ENCODE assay signal across 27 cellular contexts in the genomic region with DNA sequence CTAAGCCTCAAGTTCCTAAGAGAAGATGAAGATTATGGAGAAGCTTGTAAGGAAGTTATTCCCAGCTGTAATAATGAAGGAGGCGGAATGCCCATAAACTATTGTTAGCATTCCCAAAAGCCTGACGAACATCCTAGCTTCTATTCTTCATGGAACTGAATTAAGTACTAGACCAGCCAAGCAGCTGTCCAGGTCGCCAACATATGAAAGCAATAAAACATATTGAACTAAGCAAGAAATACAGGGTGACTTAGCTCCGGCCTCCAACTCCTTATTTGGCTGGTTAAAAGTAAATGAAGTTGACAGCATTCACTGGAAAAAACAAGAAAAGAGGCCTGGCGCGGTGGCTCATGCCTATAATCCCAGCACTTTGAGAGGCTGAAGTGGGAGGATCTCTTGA.
A peak's percentile ranks its signal among the peaks of the same experiment; 100 is the strongest.
DNase-seq lines count a peak whose midpoint lies in the region; ATAC-seq, FAIRE-seq and TF ChIP-seq lines count a peak whose summit lies in the region.
"Had no signal": no experiment of that assay in that cellular context is flagged by ENCODE, and none has a peak within 500 bp of the region (broad histone marks: within the 10 kb centered on the region; RNA-seq: fewer than 3 reads in every experiment).

No MANE protein-coding gene starts in this region.

- TF ChIP-seq EP300 in gastroesophageal sphincter (IDR thresholded peaks at IDR 0.05), result no peak

- H3K9ac ChIP-seq in BLaER1 (no peak overlapping the region), stomach smooth muscle (ENCODE audit: low read length in 2 of 2) (no peak overlapping the region)

- H3K4me1 Mint-ChIP-seq in immature natural killer cell, result no peaks in the 10 kb centered on the region
- H3K4me1 Mint-ChIP-seq: activated CD4-positive, alpha-beta T cell treated with anti-CD3 and anti-CD28 coated beads, Interleukin-2, amount 10 ng/mL, durations not matched to agents 24 days and 14 days; CD4-positive, CD25-positive, alpha-beta regulatory T cell had no signal

- H3K36me3 Mint-ChIP-seq in immature natural killer cell, result no peaks in the 10 kb centered on the region
- H3K36me3 Mint-ChIP-seq: CD4-positive, CD25-positive, alpha-beta regulatory T cell had no signal

- no peaks in the 10 kb centered on the region for H3K9me3 Mint-ChIP-seq in immature natural killer cell
- H3K9me3 Mint-ChIP-seq: activated CD4-positive, alpha-beta T cell treated with anti-CD3 and anti-CD28 coated beads, Interleukin-2, amount 10 ng/mL, durations not matched to agents 24 days and 14 days had no signal

- intact Hi-C loops in ascending aorta (cut with DNase I), result no loop called here

- H3K9me3 ChIP-seq in BLaER1 (no peaks in the 10 kb centered on the region), gastroesophageal sphincter (no peaks in the 10 kb centered on the region), stomach smooth muscle (ENCODE audit: control insufficient read depth in 2 of 2, low read length in 2 of 2) (peaks cover 0 to 4% of the 10 kb centered on the region in 2 donors), ascending aorta (no peaks in the 10 kb centered on the region)
- H3K9me3 ChIP-seq: testis had no signal

- FAIRE-seq in HTR-8/SVneo (lab: Jason Lieb, UNC), result no peak
- FAIRE-seq: GM12892, K562 had no signal

- H3K4me2 ChIP-seq in BLaER1, result peak overlapping the region; percentile 53

- no peak overlapping the region for H3K27ac Mint-ChIP-seq in immature natural killer cell
- H3K27ac Mint-ChIP-seq: activated CD4-positive, alpha-beta T cell treated with anti-CD3 and anti-CD28 coated beads, Interleukin-2, amount 10 ng/mL, durations not matched to agents 24 days and 14 days; CD4-positive, CD25-positive, alpha-beta regulatory T cell; H9 had no signal

- H3K36me3 ChIP-seq in BLaER1 (no peaks in the 10 kb centered on the region), gastroesophageal sphincter (no peaks in the 10 kb centered on the region), stomach smooth muscle (ENCODE audit: control insufficient read depth in 2 of 2, insufficient read depth in 2 of 2, low read length in 2 of 2) (no peaks in the 10 kb centered on the region), ascending aorta (no peaks in the 10 kb centered on the region)
- H3K36me3 ChIP-seq: heart left ventricle, WERI-Rb-1 had no signal

- no peak for TF ChIP-seq POLR2A in gastroesophageal sphincter (IDR thresholded peaks at IDR 0.05)

- peaks cover 14% of the 10 kb centered on the region for H3K4me1 ChIP-seq in BLaER1
- H3K4me1 ChIP-seq in gastroesophageal sphincter, result peaks cover 0 to 25% (median 0%) of the 10 kb centered on the region in 3 donors
- peaks cover 19% of the 10 kb centered on the region for H3K4me1 ChIP-seq in stomach smooth muscle (ENCODE audit: control insufficient read depth, insufficient read depth, low read length)
- H3K4me1 ChIP-seq in ascending aorta, result no peaks in the 10 kb centered on the region
- H3K4me1 ChIP-seq: heart left ventricle, testis had no signal

- H3K27me3 Mint-ChIP-seq in immature natural killer cell (ENCODE audit: low read depth in 3 of 3), result peaks cover under 1 to 2% (median 2%) of the 10 kb centered on the region in 3 donors

- no peaks in the 10 kb centered on the region for H3K27me3 ChIP-seq in BLaER1
- H3K27me3 ChIP-seq in gastroesophageal sphincter, result no peaks in the 10 kb centered on the region
- no peaks in the 10 kb centered on the region for H3K27me3 ChIP-seq in stomach smooth muscle (ENCODE audit: control insufficient read depth in 1 of 2, insufficient read depth in 2 of 2, low read length in 2 of 2)
- no peaks in the 10 kb centered on the region for H3K27me3 ChIP-seq in ascending aorta
- H3K27me3 ChIP-seq: heart left ventricle, testis had no signal

- no peak for ATAC-seq in gastroesophageal sphincter
- ATAC-seq: heart left ventricle, K562, Panc1 had no signal

- 45 to 74% methylated on average over 3 to 6 of the region's 6 CpGs for WGBS in gastroesophageal sphincter (ENCODE audit: low coverage in 1 of 2), 2 donors

- H3K27ac ChIP-seq in BLaER1, result no peak overlapping the region
- peak overlapping the region; percentile 29 to 78 (median 51) for H3K27ac ChIP-seq in gastroesophageal sphincter
- H3K27ac ChIP-seq in stomach smooth muscle (ENCODE audit: low read length), result peak overlapping the region; percentile 55
- H3K27ac ChIP-seq in ascending aorta, result no peak overlapping the region
- H3K27ac ChIP-seq: testis, WERI-Rb-1 had no signal

- H3K4me3 ChIP-seq in BLaER1, result no peak overlapping the region
- no peak overlapping the region for H3K4me3 ChIP-seq in gastroesophageal sphincter
- no peak overlapping the region for H3K4me3 ChIP-seq in stomach smooth muscle (ENCODE audit: low read length in 2 of 2)
- H3K4me3 ChIP-seq in ascending aorta, result no peak overlapping the region
- H3K4me3 ChIP-seq: heart left ventricle, K562, testis had no signal

- no peak overlapping the region for H3K4me3 Mint-ChIP-seq in immature natural killer cell
- H3K4me3 Mint-ChIP-seq: activated CD4-positive, alpha-beta T cell treated with anti-CD3 and anti-CD28 coated beads, Interleukin-2, amount 10 ng/mL, durations not matched to agents 24 days and 14 days; CD4-positive, CD25-positive, alpha-beta regulatory T cell; H9 had no signal

- no peaks in the 10 kb centered on the region for H4K20me1 ChIP-seq in BLaER1

- DNase-seq in ecto neural progenitor cell (ENCODE audit: low spot score) (peak; percentile 25), HTR-8/SVneo (ENCODE audit: insufficient read length, low spot score) (no peak), immature natural killer cell (no peak), ascending aorta (ENCODE audit: low spot score in 2 of 2) (no peak)
- DNase-seq: ACHN; activated CD4-positive, alpha-beta T cell treated with anti-CD3 and anti-CD28 coated beads, Interleukin-2, amount 10 ng/mL, durations not matched to agents 24 days and 14 days; activated gamma-delta T cell treated with Interleukin-2 at 50 U/mL for 16 hours; activated T-cell treated with anti-CD3 and anti-CD28 coated beads, Interleukin-2, amount 50 U/mL, for 1 hour; caudate nucleus; CD4-positive, CD25-positive, alpha-beta regulatory T cell; H9; heart left ventricle; NCI-H1105 treated with DMSO at 0.1 percent for 48 hours; NCI-H2029 treated with DMSO at 0.1 percent for 48 hours; NCI-H526 treated with DMSO at 0.1 percent for 48 hours; SHP77 treated with DMSO at 0.1 percent for 48 hours; stimulated activated naive CD4-positive, alpha-beta T cell; SW 1271; T-helper 9 cell; testis; WERI-Rb-1 had no signal

- TF ChIP-seq CTCF in gastroesophageal sphincter (IDR thresholded peaks at IDR 0.05), result no peak
- no peak for TF ChIP-seq CTCF in ascending aorta (IDR thresholded peaks at IDR 0.05)

Comparison
In these comparisons a context has a peak if more than half of its experiments do, and no peak if none do; other contexts are left out.
1. H3K27ac ChIP-seq: peak in gastroesophageal sphincter (4 of 4) and stomach smooth muscle (single experiment); none in BLaER1 (single experiment) and ascending aorta (0 of 2).